In genomic region chr17:77189148-77189547, GRCh38 we compare ENCODE assay signal across 12 cellular contexts. TPM values are rescaled to one million over a fixed set of nuclear protein-coding genes. Genes with fewer than 3 reads are reported as not detected.
DNase-seq lines count a peak whose midpoint lies in the region; ATAC-seq, FAIRE-seq and TF ChIP-seq lines count a peak whose summit lies in the region.
"Had no signal": no experiment of that assay in that cellular context is flagged by ENCODE, and none has a peak within 500 bp of the region (broad histone marks: within the 10 kb centered on the region; RNA-seq: fewer than 3 reads in every experiment).

No MANE protein-coding gene starts in this region.

- peaks cover 28% of the 10 kb centered on the region for H3K4me1 ChIP-seq in CD4-positive, alpha-beta memory T cell (ENCODE audit: insufficient read depth, low read length)
- H3K4me1 ChIP-seq in foreskin keratinocyte: no peaks in the 10 kb centered on the region

- POLR2A ChIA-PET in CD4-positive, alpha-beta memory T cell (lab: Charles Lee; ENCODE audit: partially characterized antibody): no interaction called here

- peak; percentile 91 for ATAC-seq in activated naive CD8-positive, alpha-beta T cell treated with anti-CD3 and anti-CD28 coated beads, Interleukin-2, amount 50 U/mL, for 24 hours
- ATAC-seq in foreskin keratinocyte: no peak
- ATAC-seq: left cardiac atrium had no signal

- H3K27ac Mint-ChIP-seq in CD4-positive, alpha-beta memory T cell: peak overlapping the region in 5 of 7 donors; percentile 15 to 88 (median 83)
- H3K27ac Mint-ChIP-seq in IgD-negative memory B cell: peak overlapping the region in 1 of 3 donors; percentile 8
- H3K27ac Mint-ChIP-seq in activated naive CD8-positive, alpha-beta T cell treated with anti-CD3 and anti-CD28 coated beads, Interleukin-2, amount 50 U/mL, for 24 hours: peak overlapping the region; percentile 80

- peaks cover 11% of the 10 kb centered on the region for H3K36me3 ChIP-seq in CD4-positive, alpha-beta memory T cell (ENCODE audit: insufficient read depth, low read length)

- H3K9me3 ChIP-seq in CD4-positive, alpha-beta memory T cell (ENCODE audit: control insufficient read depth in 1 of 2, low read length in 2 of 2): no peaks in the 10 kb centered on the region

- TF ChIP-seq CTCF in foreskin keratinocyte (conservative IDR thresholded peaks at IDR 0.05): no peak

- H3K4me3 Mint-ChIP-seq in CD4-positive, alpha-beta memory T cell: peak overlapping the region in 5 of 8 donors; percentile 67 to 89 (median 82)
- peak overlapping the region in 3 of 4 donors; percentile 25 to 87 (median 74) for H3K4me3 Mint-ChIP-seq in IgD-negative memory B cell
- H3K4me3 Mint-ChIP-seq in activated naive CD8-positive, alpha-beta T cell treated with anti-CD3 and anti-CD28 coated beads, Interleukin-2, amount 50 U/mL, for 24 hours: peak overlapping the region; percentile 52

- DNase-seq in CD4-positive, alpha-beta memory T cell: peak in 1 of 5 donors; percentile 19
- DNase-seq in GM19239 (ENCODE audit: insufficient read length, low spot score): peak; percentile 41
- DNase-seq in activated naive CD8-positive, alpha-beta T cell treated with anti-CD3 and anti-CD28 coated beads, Interleukin-2, amount 50 U/mL, for 24 hours: peak; percentile 44
- DNase-seq in SIG-M5 (lab: John Stamatoyannopoulos, UW): no peak
- DNase-seq in foreskin keratinocyte: no peak
- no peak for DNase-seq in NCI-H1694 (lab: John Stamatoyannopoulos, UW)
- DNase-seq in iPS-NIHi7 (ENCODE audit: extremely low spot score): no peak
- DNase-seq: COR-L47, left cardiac atrium, NCI-H1930 had no signal

- peaks cover 28 to 36% of the 10 kb centered on the region in 2 donors for H3K36me3 Mint-ChIP-seq in CD4-positive, alpha-beta memory T cell
- peaks cover 14% of the 10 kb centered on the region for H3K36me3 Mint-ChIP-seq in IgD-negative memory B cell
- peaks cover 20% of the 10 kb centered on the region for H3K36me3 Mint-ChIP-seq in activated naive CD8-positive, alpha-beta T cell treated with anti-CD3 and anti-CD28 coated beads, Interleukin-2, amount 50 U/mL, for 24 hours (ENCODE audit: low read depth)

- intact Hi-C loops in CD4-positive, alpha-beta memory T cell (cut with micrococcal nuclease): no loop called here

- no peak overlapping the region for H3K27ac ChIP-seq in CD4-positive, alpha-beta memory T cell (ENCODE audit: low read depth, low read length)
- no peak overlapping the region for H3K27ac ChIP-seq in foreskin keratinocyte

- no peak overlapping the region for H3K4me3 ChIP-seq in CD4-positive, alpha-beta memory T cell (ENCODE audit: low read length in 2 of 2)

- H3K27me3 ChIP-seq in CD4-positive, alpha-beta memory T cell (ENCODE audit: insufficient read depth, low read length): no peaks in the 10 kb centered on the region
- H3K27me3 ChIP-seq in foreskin keratinocyte: no peaks in the 10 kb centered on the region

- H3K9me3 Mint-ChIP-seq in CD4-positive, alpha-beta memory T cell: no peaks in the 10 kb centered on the region
- no peaks in the 10 kb centered on the region for H3K9me3 Mint-ChIP-seq in IgD-negative memory B cell
- no peaks in the 10 kb centered on the region for H3K9me3 Mint-ChIP-seq in activated naive CD8-positive, alpha-beta T cell treated with anti-CD3 and anti-CD28 coated beads, Interleukin-2, amount 50 U/mL, for 24 hours

- no peaks in the 10 kb centered on the region for H3K27me3 Mint-ChIP-seq in CD4-positive, alpha-beta memory T cell
- H3K27me3 Mint-ChIP-seq in IgD-negative memory B cell: no peaks in the 10 kb centered on the region
- no peaks in the 10 kb centered on the region for H3K27me3 Mint-ChIP-seq in activated naive CD8-positive, alpha-beta T cell treated with anti-CD3 and anti-CD28 coated beads, Interleukin-2, amount 50 U/mL, for 24 hours

- FAIRE-seq in GM19239 (lab: Jason Lieb, UNC): peak; percentile 83
- FAIRE-seq: astrocyte had no signal

- CTCF ChIA-PET in CD4-positive, alpha-beta memory T cell (lab: Charles Lee; ENCODE audit: partially characterized antibody): no interaction called here

- peaks cover 17 to 25% (median 22%) of the 10 kb centered on the region in 4 donors for H3K4me1 Mint-ChIP-seq in CD4-positive, alpha-beta memory T cell
- peaks cover 25 to 32% (median 30%) of the 10 kb centered on the region in 3 donors for H3K4me1 Mint-ChIP-seq in IgD-negative memory B cell
- H3K4me1 Mint-ChIP-seq in activated naive CD8-positive, alpha-beta T cell treated with anti-CD3 and anti-CD28 coated beads, Interleukin-2, amount 50 U/mL, for 24 hours: peaks cover 33% of the 10 kb centered on the region

RNA-seq across cellular contexts. Expression of gene SEC14L1, which starts 48.4 kb away (rescaled TPM):
- total RNA-seq in CD4-positive, alpha-beta memory T cell: 10 to 100 TPM; 35.0 to 35.5 TPM
- polyA plus RNA-seq in CD4-positive, alpha-beta memory T cell: 10 to 100 TPM in 1 of 2 donors, 1 to 10 TPM in 1; 8.9 to 16.8 TPM
- polyA plus RNA-seq in IgD-negative memory B cell (44.4 TPM), foreskin keratinocyte (20.2 and 24.2 TPM in 2 replicates)
- total RNA-seq in foreskin keratinocyte: 36.9 and 53.3 TPM in 2 replicates

Comparison
In these comparisons a context has a peak if more than half of its experiments do, and no peak if none do; other contexts are left out.
1. DNase-seq: peak in GM19239 (single experiment) and activated naive CD8-positive, alpha-beta T cell treated with anti-CD3 and anti-CD28 coated beads, Interleukin-2, amount 50 U/mL, for 24 hours (single experiment); none in SIG-M5 (single experiment), foreskin keratinocyte (0 of 2), NCI-H1694 (single experiment) and iPS-NIHi7 (single experiment).
2. Peak in every context shown above with its lines, with median percentiles within 50 percentile points of each other: H3K4me3 Mint-ChIP-seq.